Comparison of ENCODE assay signal across 13 cellular contexts in the genomic region with DNA sequence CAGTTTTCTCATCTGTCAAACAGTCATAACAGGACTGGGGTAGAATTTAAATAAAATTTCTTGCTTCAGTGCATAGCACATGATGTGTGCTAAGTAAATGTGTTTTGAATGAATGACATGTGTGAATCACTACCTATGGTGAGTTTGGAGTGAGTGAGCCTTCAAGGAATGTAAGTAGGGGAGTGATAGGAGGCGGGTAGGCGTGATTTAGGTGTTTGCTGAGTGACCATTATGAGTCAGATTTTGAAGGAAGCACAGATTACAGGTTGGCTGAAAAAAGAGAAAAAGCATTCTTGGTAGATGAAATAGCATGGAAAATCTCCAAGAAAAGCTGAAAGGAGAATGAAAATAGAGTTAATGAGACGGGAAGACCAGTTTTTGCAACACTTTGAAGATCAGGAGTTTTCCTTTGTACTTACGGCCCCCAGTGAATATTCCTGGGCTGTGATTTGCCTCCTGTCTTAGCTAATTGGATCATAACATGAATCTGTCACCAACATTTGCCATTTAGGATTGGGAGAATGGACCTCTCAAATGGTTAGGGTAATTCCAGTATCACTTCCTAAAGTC.
DNase-seq lines count a peak whose midpoint lies in the region; ATAC-seq, FAIRE-seq and TF ChIP-seq lines count a peak whose summit lies in the region.
"Had no signal": no experiment of that assay in that cellular context is flagged by ENCODE, and none has a peak within 500 bp of the region (broad histone marks: within the 10 kb centered on the region; RNA-seq: fewer than 3 reads in every experiment).

No MANE protein-coding gene starts in this region.

- TF ChIP-seq EP300 in A549 (IDR thresholded peaks at IDR 0.05): no peak

- DNase-seq in A549 (ENCODE audit: low read depth in 1 of 2, low spot score in 1 of 2) (peak; percentile 81 to 86), SW 1271 (lab: John Stamatoyannopoulos, UW) (peak; percentile 54 to 84), islet precursor cell (peak; percentile 81), H9 (no peak), vagina (ENCODE audit: extremely low spot score in 2 of 2) (no peak), NOMO-1 treated with dmso at 0.1 percent for 144 hours (lab: John Stamatoyannopoulos, UW; ENCODE audit: unreplicated experiment) (no peak)
- DNase-seq: activated CD4-positive, alpha-beta T cell treated with anti-CD3 and anti-CD28 coated beads, Interleukin-2, amount 10 ng/mL, durations not matched to agents 7 days and 5 days; NCI-H345; testis had no signal

- H3K9me3 Mint-ChIP-seq in H9: no peaks in the 10 kb centered on the region
- H3K9me3 Mint-ChIP-seq: activated CD4-positive, alpha-beta T cell treated with anti-CD3 and anti-CD28 coated beads, Interleukin-2, amount 10 ng/mL, durations not matched to agents 7 days and 5 days had no signal

- no peak overlapping the region for H4K91ac ChIP-seq in H9 (ENCODE audit: insufficient read length, low read depth, low read length)

- no peaks in the 10 kb centered on the region for H3K23me2 ChIP-seq in H9 (ENCODE audit: insufficient read length, low read depth, low read length, poor library complexity, severe bottlenecking)

- no peak overlapping the region for H2BK5ac ChIP-seq in H9 (ENCODE audit: insufficient read length, low read length)

- CTCF ChIA-PET in A549 (lab: Yijun Ruan, JAX): interaction anchor here (1.3 to 3.4 kb wide), 2 partner anchors 10 to 34 kb away, joined by 4 to 14 read pairs; no protein-coding TSS in a partner anchor
- CTCF ChIA-PET in HEK293 (lab: Yijun Ruan, JAX): interaction anchor here (0.6 to 1.4 kb wide), 4 partner anchors 33 to 401 kb away, joined by 3 to 5 read pairs (median 4); no protein-coding TSS in a partner anchor

- TF ChIP-seq POLR2A in A549 (IDR thresholded peaks at IDR 0.05; ENCODE audit: low read length) (no peak), vagina (IDR thresholded peaks at IDR 0.05) (no peak)

- WGBS in A549 (ENCODE audit: missing lambda C conversion rate): 2% methylated on average over 4 of the region's 4 CpGs
- no CpG with 5 or more reads among the region's 4 CpGs for WGBS in H9 (ENCODE audit: extremely low coverage, insufficient read length, low lambda C conversion rate)

- no peak overlapping the region for H3K14ac ChIP-seq in H9 (ENCODE audit: insufficient read depth, low read length)

- no peaks in the 10 kb centered on the region for H3K79me1 ChIP-seq in H9 (ENCODE audit: insufficient read depth, low read depth, low read length, poor library complexity, severe bottlenecking)

- no peak for TF ChIP-seq RAD21 in A549 (conservative IDR thresholded peaks at IDR 0.05 in 1 of 2, IDR thresholded peaks at IDR 0.05 in 1 of 2)

- H2BK12ac ChIP-seq in H9 (ENCODE audit: insufficient read length, low read depth, low read length): no peak overlapping the region

- no peak overlapping the region for H3K56ac ChIP-seq in H9 (ENCODE audit: insufficient read length, low read depth, low read length)

- POLR2A ChIA-PET in A549 (lab: Yijun Ruan, JAX) (no interaction called here), HEK293 (lab: Yijun Ruan, JAX) (interaction anchor here (1.4 kb wide), 1 partner anchor 42 kb away, joined by 3 read pairs; no protein-coding TSS in a partner anchor)

- H4K8ac ChIP-seq in H9 (replicated peaks; ENCODE audit: insufficient read length, low read depth, low read length): no peak overlapping the region

- no peaks in the 10 kb centered on the region; the same call in 1 of the 2 replicates for H3K27me3 Mint-ChIP-seq in H9 (ENCODE audit: low read depth)
- H3K27me3 Mint-ChIP-seq: activated CD4-positive, alpha-beta T cell treated with anti-CD3 and anti-CD28 coated beads, Interleukin-2, amount 10 ng/mL, durations not matched to agents 7 days and 5 days had no signal

- no peak overlapping the region for H2AK5ac ChIP-seq in H9 (ENCODE audit: insufficient read length, low read length)

- peak; percentile 99 to 100 for ATAC-seq in A549
- no peak for ATAC-seq in HG03139 (IDR thresholded peaks at IDR 0.05; ENCODE audit: unreplicated experiment)

- H3K4me2 ChIP-seq in A549 (peak overlapping the region; percentile 61), H9 (ENCODE audit: insufficient read depth, insufficient read length, low read length) (no peak overlapping the region)

- no peak for FAIRE-seq in A549 (lab: Jason Lieb, UNC)
- FAIRE-seq: endometrium had no signal

- no peak overlapping the region for H2BK120ac ChIP-seq in H9 (ENCODE audit: low read depth, low read length, poor library complexity, severe bottlenecking)

- no peak overlapping the region for H3K23ac ChIP-seq in H9 (ENCODE audit: insufficient read length, low read depth, low read length)

- H3K36me3 Mint-ChIP-seq in H9 (ENCODE audit: insufficient read depth in 1 of 3, low read depth in 3 of 3): no peaks in the 10 kb centered on the region

- TF ChIP-seq CTCF in A549 (IDR thresholded peaks at IDR 0.05) (no peak), HEK293 (tag by site-specific recombination; IDR thresholded peaks at IDR 0.05) (no peak), H9 (conservative IDR thresholded peaks at IDR 0.05) (no peak), vagina (IDR thresholded peaks at IDR 0.05) (no peak)

- no peaks in the 10 kb centered on the region for H3K79me2 ChIP-seq in H9 (ENCODE audit: insufficient read depth, low read length)

- H3K9ac ChIP-seq in H9 (ENCODE audit: extremely low read depth, insufficient read length, low read length): no peak overlapping the region

- H3K4me1 ChIP-seq in A549: peaks cover 17% of the 10 kb centered on the region
- no peaks in the 10 kb centered on the region for H3K4me1 ChIP-seq in HEK293 (ENCODE audit: control insufficient read depth, insufficient read depth, low read length)
- no peaks in the 10 kb centered on the region for H3K4me1 ChIP-seq in H9 (ENCODE audit: insufficient read depth, low read length)
- no peaks in the 10 kb centered on the region for H3K4me1 ChIP-seq in vagina
- H3K4me1 ChIP-seq: testis had no signal

- intact Hi-C loops in vagina (cut with DNase I): no loop called here

- no peak overlapping the region for H3K4me3 Mint-ChIP-seq in H9
- H3K4me3 Mint-ChIP-seq: activated CD4-positive, alpha-beta T cell treated with anti-CD3 and anti-CD28 coated beads, Interleukin-2, amount 10 ng/mL, durations not matched to agents 7 days and 5 days had no signal

- H3T11ph ChIP-seq in H9 (ENCODE audit: low read length): no peak overlapping the region

- H2BK15ac ChIP-seq in H9 (ENCODE audit: low read depth, low read length): no peak overlapping the region

- no peak overlapping the region for H3K18ac ChIP-seq in H9 (ENCODE audit: insufficient read length, low read depth, low read length)

- H3K27me3 ChIP-seq in H9 (ENCODE audit: insufficient read depth, low read length) (no peaks in the 10 kb centered on the region), vagina (no peaks in the 10 kb centered on the region)
- H3K27me3 ChIP-seq: testis had no signal

- peaks cover 3 to 9% of the 10 kb centered on the region in 2 experiments for H3K4me1 Mint-ChIP-seq in H9
- H3K4me1 Mint-ChIP-seq: activated CD4-positive, alpha-beta T cell treated with anti-CD3 and anti-CD28 coated beads, Interleukin-2, amount 10 ng/mL, durations not matched to agents 7 days and 5 days had no signal

- no peak overlapping the region for H3K4ac ChIP-seq in H9 (ENCODE audit: low read depth, low read length)

- H3K4me3 ChIP-seq in A549 (no peak overlapping the region), HEK293 (ENCODE audit: low read depth, low read length) (no peak overlapping the region), vagina (no peak overlapping the region)
- H3K4me3 ChIP-seq: testis had no signal

- H3K36me3 ChIP-seq in HEK293 (ENCODE audit: control insufficient read depth in 2 of 2, insufficient read depth in 1 of 2, low read length in 2 of 2) (no peaks in the 10 kb centered on the region), vagina (no peaks in the 10 kb centered on the region)

- H3K9me3 ChIP-seq in A549 (no peaks in the 10 kb centered on the region), HEK293 (ENCODE audit: control insufficient read depth, insufficient read depth, low read depth, low read length) (no peaks in the 10 kb centered on the region), H9 (ENCODE audit: control insufficient read depth, low read depth, low read length) (no peaks in the 10 kb centered on the region), vagina (no peaks in the 10 kb centered on the region)
- H3K9me3 ChIP-seq: testis had no signal

- H3K27ac ChIP-seq in A549 (peak overlapping the region in 1 of 2 experiments; percentile 76; a peak in 3 of 6 replicates), HEK293 (ENCODE audit: extremely low read depth, low read depth, low read length) (no peak overlapping the region), H9 (ENCODE audit: insufficient read length, low read depth, low read length) (no peak overlapping the region), vagina (no peak overlapping the region)
- H3K27ac ChIP-seq: C4-2B, testis had no signal

- H4K5ac ChIP-seq in H9 (ENCODE audit: insufficient read length, low read depth, low read length): no peak overlapping the region

- no peak overlapping the region for H2BK20ac ChIP-seq in H9 (ENCODE audit: low read depth, low read length, poor library complexity, severe bottlenecking)

- H2AFZ ChIP-seq in H9 (ENCODE audit: low read length): no peak overlapping the region

- H4K20me1 ChIP-seq in H9 (ENCODE audit: control insufficient read depth, insufficient read depth, insufficient read length): no peaks in the 10 kb centered on the region

- peak overlapping the region in 1 of 3 experiments; percentile 44; a peak in 1 of 7 replicates for H3K27ac Mint-ChIP-seq in H9
- H3K27ac Mint-ChIP-seq: activated CD4-positive, alpha-beta T cell treated with anti-CD3 and anti-CD28 coated beads, Interleukin-2, amount 10 ng/mL, durations not matched to agents 7 days and 5 days had no signal

TF ChIP-seq in A549, 52 proteins besides CTCF, POLR2A, EP300 and RAD21 (continues in another document):
- TF ChIP-seq CEBPB (IDR thresholded peaks at IDR 0.05) (0 out of 4 replicates have a peak, but pooled peaks of 1 of the 2 experiments have one; percentile 20), GATA3 (IDR thresholded peaks at IDR 0.05; ENCODE audit: borderline replicate concordance) (peak; percentile 69; the same call in 1 of the 2 replicates), JUN (IDR thresholded peaks at IDR 0.05) (peak; percentile 17 to 37; a peak in 1 of 5 replicates), FOSL2 (IDR thresholded peaks at IDR 0.05) (0 out of 2 replicates have a peak, but pooled peaks have one; percentile 42), FOSL2 (CRISPR knock-in tag; IDR thresholded peaks at IDR 0.05) (peak; percentile 91), ZFP36 (IDR thresholded peaks at IDR 0.05; ENCODE audit: borderline replicate concordance, partially characterized antibody) (no peak)

TF ChIP-seq in HEK293, 187 proteins besides CTCF, POLR2A, EP300 and RAD21 (continues in another document):
- TF ChIP-seq ZNF473 (tag by site-specific recombination; IDR thresholded peaks at IDR 0.05) (no peak), ZNF324 (tag by site-specific recombination; IDR thresholded peaks at IDR 0.05) (no peak), GFI1B (tag by site-specific recombination; IDR thresholded peaks at IDR 0.05) (peak; percentile 98), KLF9 (tag by site-specific recombination; IDR thresholded peaks at IDR 0.05; ENCODE audit: low read depth) (peak; percentile 46; the same call in 1 of the 2 replicates)

Comparison
In these comparisons a context has a peak if more than half of its experiments do, and no peak if none do; other contexts are left out.
1. DNase-seq: peak in A549 (2 of 2), SW 1271 (2 of 2) and islet precursor cell (single experiment); none in H9 (single experiment), vagina (0 of 2) and NOMO-1 treated with dmso at 0.1 percent for 144 hours (single experiment).